10 cellular contexts compared by ENCODE assay signal in genomic region chr17:38579934-38580333, GRCh38. TPM values are rescaled to one million over a fixed set of nuclear protein-coding genes. Genes with fewer than 3 reads are reported as not detected.
DNase-seq lines count a peak whose midpoint lies in the region; ATAC-seq, FAIRE-seq and TF ChIP-seq lines count a peak whose summit lies in the region.
"Had no signal": no experiment of that assay in that cellular context is flagged by ENCODE, and none has a peak within 500 bp of the region (broad histone marks: within the 10 kb centered on the region; RNA-seq: fewer than 3 reads in every experiment).

No MANE protein-coding gene starts in this region.

- intact Hi-C loops in K562 (cut with micrococcal nuclease) (loop anchor here (1.0 to 5.0 kb wide), 3 partner anchors 22 to 88 kb away; no protein-coding TSS in a partner anchor), tibial artery (cut with DNase I; ENCODE audit: low total_unique reads) (no loop called here)

- TF ChIP-seq RAD21 in K562 (CRISPR knock-in tag; conservative IDR thresholded peaks at IDR 0.05 in 1 of 2, IDR thresholded peaks at IDR 0.05 in 1 of 2): peak in 1 of 2 experiments; percentile 49; a peak in 2 of 4 replicates

- peak; percentile 86 for ATAC-seq in K562
- ATAC-seq in HG02763 (IDR thresholded peaks at IDR 0.05; ENCODE audit: unreplicated experiment): no peak

- H3K4me2 ChIP-seq in K562 (ENCODE audit: insufficient read depth, low read length): no peak overlapping the region

- H3K27ac ChIP-seq in K562 (ENCODE audit: extremely low read depth, low read depth, low read length) (no peak overlapping the region), tibial artery (no peak overlapping the region)
- H3K27ac ChIP-seq: pancreas had no signal

- H4K20me1 ChIP-seq in K562 (replicated peaks; ENCODE audit: control insufficient read depth, insufficient read depth, low read length): peaks cover 26% of the 10 kb centered on the region

- peak; percentile 39 to 62 (median 48); a peak in 4 of 6 replicates for TF ChIP-seq CTCF in K562 (IDR thresholded peaks at IDR 0.05 in 2 of 3, conservative IDR thresholded peaks at IDR 0.05 in 1 of 3; ENCODE audit: insufficient read depth in 2 of 3, low read depth in 1 of 3, low read length in 3 of 3)
- TF ChIP-seq CTCF in nephron (IDR thresholded peaks at IDR 0.05; ENCODE audit: unreplicated experiment in 3 of 3): peak in 2 of 3 experiments; percentile 9 to 15
- no peak for TF ChIP-seq CTCF in tibial artery (IDR thresholded peaks at IDR 0.05)

- in situ Hi-C loops in K562 (cut with MboI): loop anchor here (5.0 to 10.0 kb wide), 2 partner anchors 88 to 145 kb away; no protein-coding TSS in a partner anchor

- H3K4me3 ChIP-seq in K562: no peak overlapping the region
- no peak overlapping the region for H3K4me3 ChIP-seq in tibial artery
- H3K4me3 ChIP-seq: pancreas had no signal

- peaks cover 24 to 44% of the 10 kb centered on the region in 2 experiments; a peak in 4 of 5 replicates for H3K27me3 ChIP-seq in K562 (ENCODE audit: control insufficient read depth in 2 of 2, insufficient read depth in 2 of 2, low read length in 2 of 2)
- peaks cover 0 to 82% of the 10 kb centered on the region in 2 donors for H3K27me3 ChIP-seq in tibial artery
- H3K27me3 ChIP-seq: pancreas had no signal

- H3K9me3 ChIP-seq in K562 (replicated peaks; ENCODE audit: control insufficient read depth, insufficient read depth, low read depth, low read length) (no peaks in the 10 kb centered on the region), tibial artery (no peaks in the 10 kb centered on the region)
- H3K9me3 ChIP-seq: pancreas had no signal

- H3K79me2 ChIP-seq in K562 (ENCODE audit: control insufficient read depth, insufficient read depth, low read length): no peaks in the 10 kb centered on the region

- no peaks in the 10 kb centered on the region for H3K9me3 Mint-ChIP-seq in nephron

- H3K9ac ChIP-seq in K562 (ENCODE audit: insufficient read depth in 1 of 2, low read depth in 2 of 2, low read length in 2 of 2): no peak overlapping the region

- H3K27me3 Mint-ChIP-seq in nephron (ENCODE audit: low read depth): peaks cover 77% of the 10 kb centered on the region

- no peak for FAIRE-seq in K562 (lab: Jason Lieb, UNC)
- FAIRE-seq: GM18507, pancreas had no signal

- peaks cover 40% of the 10 kb centered on the region for H3K4me1 Mint-ChIP-seq in nephron

- no peak for TF ChIP-seq EP300 in K562 (IDR thresholded peaks at IDR 0.05; ENCODE audit: low read length)

- no peaks in the 10 kb centered on the region for H3K36me3 Mint-ChIP-seq in nephron (ENCODE audit: low read depth)

- CTCF ChIA-PET in K562 (lab: Yijun Ruan, JAX; ENCODE audit: low intra/inter-chr PET ratio): interaction anchor here (0.8 to 2.4 kb wide), 3 partner anchors 20 to 88 kb away, joined by 3 to 11 read pairs (median 3); no protein-coding TSS in a partner anchor

- POLR2A ChIA-PET in K562 (lab: Yijun Ruan, JAX): no interaction called here

- WGBS in K562 (ENCODE audit: insufficient coverage, low coverage, missing lambda C conversion rate): 0% methylated on average over 7 of the region's 7 CpGs

- BruUV-seq in K562 (replicated peaks; lab: Mats Ljungman, UMichigan): no TSS peak

- no peak overlapping the region for H3K27ac Mint-ChIP-seq in nephron

- no peak for TF ChIP-seq POLR2A in K562 (conservative IDR thresholded peaks at IDR 0.05)

- peak; percentile 23 for DNase-seq in stimulated activated CD4-positive, alpha-beta T cell treated with anti-CD3 and anti-CD28 coated beads, Interleukin-4, amount 100 ng/mL, for 24 hours
- no peak for DNase-seq in stimulated activated CD4-positive, alpha-beta T cell treated with anti-CD3 and anti-CD28 coated beads, Interleukin-12 subunit alpha, Interleukin-12 subunit beta, amount 100 ng/mL, for 4 hours
- DNase-seq in NCI-H2196 treated with DMSO at 0.1 percent for 48 hours (lab: John Stamatoyannopoulos, UW; ENCODE audit: unreplicated experiment) (peak; percentile 49), K562 (ENCODE audit: extremely low read depth in 1 of 4, low spot score in 3 of 4) (peak; percentile 74 to 80 (median 78)), mesenteric fat pad (ENCODE audit: low spot score) (no peak), tibial artery (no peak)

- H3K4me3 Mint-ChIP-seq in nephron: peak overlapping the region in 1 of 3 experiments; percentile 65

- H3K4me1 ChIP-seq in K562 (replicated peaks in 1 of 2; ENCODE audit: control insufficient read depth in 2 of 2, insufficient read depth in 2 of 2, low read length in 2 of 2) (peaks cover 5 to 24% of the 10 kb centered on the region in 2 experiments; a peak in 4 of 5 replicates), tibial artery (peaks cover 0 to 37% (median 26%) of the 10 kb centered on the region in 4 donors)

- H3K36me3 ChIP-seq in K562 (ENCODE audit: control insufficient read depth, insufficient read depth, low read length) (no peaks in the 10 kb centered on the region), tibial artery (no peaks in the 10 kb centered on the region)
- H3K36me3 ChIP-seq: pancreas had no signal

- no peaks in the 10 kb centered on the region for H3K9me1 ChIP-seq in K562 (ENCODE audit: control insufficient read depth, insufficient read depth, low read length)

- H2AFZ ChIP-seq in K562 (ENCODE audit: low read depth, low read length): no peak overlapping the region

TF ChIP-seq in K562, 482 proteins besides CTCF, POLR2A, EP300 and RAD21 (continues in another document):
- TF ChIP-seq NONO (IDR thresholded peaks at IDR 0.05; ENCODE audit: low read depth in 2 of 2, low read length in 1 of 2) (no peak), ATF3 (IDR thresholded peaks at IDR 0.05) (peak; percentile 33; the same call in 1 of the 2 replicates), ATF3 (CRISPR knock-in tag; conservative IDR thresholded peaks at IDR 0.05) (no peak), GATA2 (CRISPR knock-in tag; IDR thresholded peaks at IDR 0.05) (no peak), ZFPM2 (CRISPR knock-in tag; IDR thresholded peaks at IDR 0.05) (no peak), ZNF146 (CRISPR knock-in tag; IDR thresholded peaks at IDR 0.05; ENCODE audit: unreplicated experiment) (no peak), HMG20A (CRISPR knock-in tag; conservative IDR thresholded peaks at IDR 0.05) (no peak), DNMT1 (IDR thresholded peaks at IDR 0.05) (no peak), LEF1 (IDR thresholded peaks at IDR 0.05) (no peak), MAFF (IDR thresholded peaks at IDR 0.05; ENCODE audit: low read length) (no peak), RBM34 (IDR thresholded peaks at IDR 0.05; ENCODE audit: borderline replicate concordance, insufficient read depth, low read length) (no peak), ZNF551 (CRISPR knock-in tag; IDR thresholded peaks at IDR 0.05) (no peak), ZNF398 (CRISPR knock-in tag; IDR thresholded peaks at IDR 0.05) (no peak), TFAP4 (CRISPR knock-in tag; IDR thresholded peaks at IDR 0.05; ENCODE audit: borderline replicate concordance) (peak; percentile 15; the same call in 1 of the 2 replicates)

RNA-seq across cellular contexts. Expression of gene SRCIN1, which starts 25.8 kb away (rescaled TPM):
- total RNA-seq in K562 (2011; cell fraction: chromatin; rRNA removed; ENCODE audit: low replicate concordance): 0.51 and 2.0 TPM in 2 replicates
- 0.17 and 0.26 TPM in 2 replicates for total RNA-seq in K562 (2011; cell fraction: nucleolus; rRNA removed)
- total RNA-seq in K562 (2011; cell fraction: nucleoplasm; rRNA removed): 0.53 and 0.66 TPM in 2 replicates
- total RNA-seq in K562 (2014; rRNA removed) (0.04 TPM in 1 of 2 replicates, not detected in the other), K562 (2014; rRNA removed; fragmentation: Illumina TruSeq; extraction: Trizol) (not detected in 2 replicates), K562 (2015; rRNA removed; fragmentation: Illumina TruSeq; extraction: Trizol) (not detected in 2 replicates), K562 (2021) (0.33 and 0.40 TPM in 2 replicates), mesenteric fat pad (10.1 TPM)
- polyA plus RNA-seq in K562 (2011; rRNA removed) (0.04 and 0.13 TPM in 2 replicates), K562 (2014; fragmentation: Illumina TruSeq; extraction: Trizol) (0.09 and 0.15 TPM in 2 replicates), K562 (2014; fragmentation: Nextera tagmentation; extraction: Ambion mirVana) (not detected), K562 (2014; rRNA removed) (not detected in 2 replicates)
- polyA plus RNA-seq in K562 (2011; cell fraction: cytosol; rRNA removed): 0.01 and 0.06 TPM in 2 replicates
- 0.17 and 1.9 TPM in 2 replicates for polyA plus RNA-seq in K562 (2011; cell fraction: nucleus; rRNA removed)
- 0.05 and 0.44 TPM in 2 replicates for polyA plus RNA-seq in K562 (2012)
- polyA minus RNA-seq in K562 (2011; rRNA and poly(A)+ RNA removed): not detected in 2 replicates
- not detected in 2 replicates for polyA minus RNA-seq in K562 (2011; cell fraction: cytosol; rRNA and poly(A)+ RNA removed)
- 0.13 TPM in 1 of 2 replicates, not detected in the other for polyA minus RNA-seq in K562 (2011; cell fraction: nucleus; rRNA and poly(A)+ RNA removed)

Comparison
In these comparisons a context has a peak if more than half of its experiments do, and no peak if none do; other contexts are left out.
1. DNase-seq: peak in stimulated activated CD4-positive, alpha-beta T cell treated with anti-CD3 and anti-CD28 coated beads, Interleukin-4, amount 100 ng/mL, for 24 hours (single experiment), NCI-H2196 treated with DMSO at 0.1 percent for 48 hours (single experiment) and K562 (4 of 4); none in stimulated activated CD4-positive, alpha-beta T cell treated with anti-CD3 and anti-CD28 coated beads, Interleukin-12 subunit alpha, Interleukin-12 subunit beta, amount 100 ng/mL, for 4 hours (single experiment), mesenteric fat pad (single experiment) and tibial artery (0 of 2).
2. CTCF ChIP-seq: peak in K562 (3 of 3) and nephron (2 of 3); none in tibial artery (0 of 2).